Comparison of ENCODE assay signal across 8 cellular contexts in genomic region chr3:135075157-135075556, GRCh38.
"Had no signal": no experiment of that assay in that cellular context is flagged by ENCODE, and none has a peak within 500 bp of the region (broad histone marks: within the 10 kb centered on the region; RNA-seq: fewer than 3 reads in every experiment).

No MANE protein-coding gene starts in this region.

- DNase-seq: GM23248, GOT3, H7, HFFc6 had no signal

- H3K27ac ChIP-seq: GM23248, HL-60 had no signal

- H3K36me3 ChIP-seq: HAP-1 had no signal

- ATAC-seq: HCT116, HepG2 had no signal

- H3K9ac ChIP-seq: GM23248 had no signal

- H2AFZ ChIP-seq: GM23248 had no signal

- FAIRE-seq: HepG2 had no signal

- H3K4me3 ChIP-seq: GM23248, HAP-1 had no signal

- H3K9me3 ChIP-seq: HAP-1 had no signal

- H3K4me1 ChIP-seq: HAP-1 had no signal
